In genomic region chr15:69092159-69092558, GRCh38 we compare ENCODE assay signal across 18 cellular contexts.
DNase-seq lines count a peak whose midpoint lies in the region; TF ChIP-seq lines count a peak whose summit lies in the region.
"Had no signal": no experiment of that assay in that cellular context is flagged by ENCODE, and none has a peak within 500 bp of the region (broad histone marks: within the 10 kb centered on the region; RNA-seq: fewer than 3 reads in every experiment).

No MANE protein-coding gene starts in this region.

- H3K27me3 ChIP-seq in GM23248 (replicated peaks; ENCODE audit: insufficient read depth) (peaks cover 39% of the 10 kb centered on the region), PC-9 (ENCODE audit: insufficient read depth, low read depth) (no peaks in the 10 kb centered on the region), breast epithelium (no peaks in the 10 kb centered on the region)
- H3K27me3 ChIP-seq: BLaER1 treated with 17β-estradiol and CSF1 and Interleukin-3, amounts not matched to agents 10 nM and 100 nM had no signal

- in situ Hi-C loops in GM23248 (cut with MboI), result no loop called here

- no TSS peak for BruUV-seq in PC-9 (replicated peaks; lab: Mats Ljungman, UMichigan)

- CTCF ChIA-PET in PC-9 (lab: Charles Lee), result no interaction called here

- no peak overlapping the region for H3K27ac ChIP-seq in GM23248
- peak overlapping the region; percentile 100 for H3K27ac ChIP-seq in PC-9
- H3K27ac ChIP-seq in breast epithelium, result peak overlapping the region; percentile 54 to 59
- H3K27ac ChIP-seq: BLaER1 treated with 17β-estradiol and CSF1 and Interleukin-3, amounts not matched to agents 10 nM and 100 nM; WERI-Rb-1 had no signal

- H3K4me3 ChIP-seq in GM23248 (no peak overlapping the region), PC-9 (peak overlapping the region; percentile 37; the same call in 1 of the 2 replicates), breast epithelium (no peak overlapping the region)
- H3K4me3 ChIP-seq: BLaER1 treated with 17β-estradiol and CSF1 and Interleukin-3, amounts not matched to agents 10 nM and 100 nM had no signal

- H3K9me2 ChIP-seq in GM23248 (ENCODE audit: insufficient read depth) (no peaks in the 10 kb centered on the region), PC-9 (ENCODE audit: insufficient read depth) (no peaks in the 10 kb centered on the region)

- H3F3A ChIP-seq in GM23248 (ENCODE audit: insufficient read depth) (no peaks in the 10 kb centered on the region), PC-9 (ENCODE audit: insufficient read depth, low read depth) (peaks cover 49% of the 10 kb centered on the region)

- H4K20me1 ChIP-seq in GM23248 (ENCODE audit: insufficient read depth) (no peaks in the 10 kb centered on the region), PC-9 (ENCODE audit: insufficient read depth) (no peaks in the 10 kb centered on the region)
- H4K20me1 ChIP-seq: BLaER1 treated with 17β-estradiol and CSF1 and Interleukin-3, amounts not matched to agents 10 nM and 100 nM had no signal

- WGBS in GM23248 (ENCODE audit: low coverage in 1 of 2, low lambda C conversion rate in 2 of 2, missing lambda C conversion rate in 2 of 2), 2 experiments, result 68 to 69% methylated on average over 7 of the region's 7 CpGs

- POLR2A ChIA-PET in PC-9 (lab: Charles Lee; ENCODE audit: unreplicated experiment), result interaction anchor here (0.6 kb wide), 1 partner anchor 1301 kb away, joined by 5 read pairs; no protein-coding TSS in a partner anchor

- H2AFZ ChIP-seq in GM23248 (no peak overlapping the region), PC-9 (no peak overlapping the region)

- no peaks in the 10 kb centered on the region for H3K4me1 ChIP-seq in GM23248 (ENCODE audit: insufficient read depth)
- peaks cover 74% of the 10 kb centered on the region for H3K4me1 ChIP-seq in PC-9 (replicated peaks; ENCODE audit: insufficient read depth)
- no peaks in the 10 kb centered on the region for H3K4me1 ChIP-seq in breast epithelium

- H3K9ac ChIP-seq in GM23248, result no peak overlapping the region
- H3K9ac ChIP-seq: BLaER1 treated with 17β-estradiol and CSF1 and Interleukin-3, amounts not matched to agents 10 nM and 100 nM; parathyroid adenoma had no signal

- H3K36me3 ChIP-seq in GM23248 (ENCODE audit: low read depth), result no peaks in the 10 kb centered on the region
- H3K36me3 ChIP-seq in PC-9 (ENCODE audit: low read depth), result no peaks in the 10 kb centered on the region
- H3K36me3 ChIP-seq in breast epithelium, result no peaks in the 10 kb centered on the region
- H3K36me3 ChIP-seq: BLaER1 treated with 17β-estradiol and CSF1 and Interleukin-3, amounts not matched to agents 10 nM and 100 nM; WERI-Rb-1 had no signal

- H3K4me2 ChIP-seq in GM23248 (ENCODE audit: unreplicated experiment) (no peak overlapping the region), PC-9 (peak overlapping the region; percentile 78)
- H3K4me2 ChIP-seq: BLaER1 treated with 17β-estradiol and CSF1 and Interleukin-3, amounts not matched to agents 10 nM and 100 nM had no signal

- intact Hi-C loops in PC-9 (cut with micrococcal nuclease; ENCODE audit: unreplicated experiment) (no loop called here), breast epithelium (cut with DNase I; ENCODE audit: low total_unique reads) (no loop called here)

- TF ChIP-seq POLR2A in breast epithelium (IDR thresholded peaks at IDR 0.05), result no peak

- H3K9me3 ChIP-seq in GM23248 (ENCODE audit: low read depth), result no peaks in the 10 kb centered on the region
- no peaks in the 10 kb centered on the region for H3K9me3 ChIP-seq in PC-9 (ENCODE audit: insufficient read depth, low read depth)
- H3K9me3 ChIP-seq in breast epithelium, result no peaks in the 10 kb centered on the region
- H3K9me3 ChIP-seq: BLaER1 treated with 17β-estradiol and CSF1 and Interleukin-3, amounts not matched to agents 10 nM and 100 nM had no signal

- H3K79me2 ChIP-seq in GM23248 (ENCODE audit: insufficient read depth) (no peaks in the 10 kb centered on the region), PC-9 (ENCODE audit: low read depth) (no peaks in the 10 kb centered on the region)
- H3K79me2 ChIP-seq: parathyroid adenoma had no signal

- DNase-seq in GM23248 (peak; percentile 32), PC-9 (peak; percentile 41 to 92), breast epithelium (ENCODE audit: low spot score in 2 of 2) (no peak), kidney glomerular epithelial cell (lab: John Stamatoyannopoulos, UW) (peak; percentile 99), amygdala (lab: John Stamatoyannopoulos, UW) (no peak), GM03348 (ENCODE audit: low spot score) (no peak), NCI-H1694 treated with DMSO at 0.1 percent for 48 hours (lab: John Stamatoyannopoulos, UW) (no peak), NCI-H2227 (lab: John Stamatoyannopoulos, UW; ENCODE audit: unreplicated experiment) (no peak)
- DNase-seq: activated naive CD8-positive, alpha-beta T cell treated with anti-CD3 and anti-CD28 coated beads, Interleukin-2, amount 50 U/mL, for 24 hours; effector CD8-positive, alpha-beta T cell; GOT3; mesendoderm; MM.1S; NCI-H345; stimulated activated CD4-positive, alpha-beta T cell treated with anti-CD3 and anti-CD28 coated beads, Interleukin-2, amount 100 ng/mL, for 24 hours; WERI-Rb-1 had no signal

- TF ChIP-seq CTCF in PC-9 (conservative IDR thresholded peaks at IDR 0.05) (no peak), breast epithelium (IDR thresholded peaks at IDR 0.05) (no peak)

Comparison
In these comparisons a context has a peak if more than half of its experiments do, and no peak if none do; other contexts are left out.
1. DNase-seq: peak in GM23248 (single experiment), PC-9 (2 of 2) and kidney glomerular epithelial cell (single experiment); none in breast epithelium (0 of 2), amygdala (0 of 56), GM03348 (single experiment), NCI-H1694 treated with DMSO at 0.1 percent for 48 hours (single experiment) and NCI-H2227 (single experiment).